Comparison of ENCODE assay signal across 1 cellular context in genomic region chr5:126599971-126600630, GRCh38.
TF ChIP-seq lines count a peak whose summit lies in the region.

No MANE protein-coding gene starts in this region.

TF ChIP-seq in H1, 55 proteins besides CTCF, POLR2A, EP300 and RAD21:
- peak; percentile 59 for TF ChIP-seq TBP (IDR thresholded peaks at IDR 0.05; ENCODE audit: low read depth, low read length)
